In genomic region chr5:34684980-34685352, GRCh38 we compare ENCODE assay signal across 2 cellular contexts.
TF ChIP-seq lines count a peak whose summit lies in the region.

No MANE protein-coding gene starts in this region.

TF ChIP-seq in A549, 52 proteins besides CTCF, POLR2A, EP300 and RAD21 (continued from another document):
- TF ChIP-seq NFE2L2 (conservative IDR thresholded peaks at IDR 0.05; ENCODE audit: low read length) (no peak), REST (IDR thresholded peaks at IDR 0.05) (no peak), CBX2 (IDR thresholded peaks at IDR 0.05; ENCODE audit: borderline replicate concordance, low read depth) (no peak)

TF ChIP-seq in neural cell, 6 proteins besides CTCF, POLR2A, EP300 and RAD21:
- TF ChIP-seq REST (IDR thresholded peaks at IDR 0.05; ENCODE audit: borderline replicate concordance) (no peak), MXI1 (conservative IDR thresholded peaks at IDR 0.05; ENCODE audit: poor library complexity, severe bottlenecking) (no peak), POLR2AphosphoS5 (IDR thresholded peaks at IDR 0.05) (no peak), SMC3 (conservative IDR thresholded peaks at IDR 0.05; ENCODE audit: poor library complexity) (no peak), EZH2 (IDR thresholded peaks at IDR 0.05; ENCODE audit: borderline replicate concordance, insufficient read depth, low read length, poor library complexity, severe bottlenecking) (no peak)
